In the genomic region with DNA sequence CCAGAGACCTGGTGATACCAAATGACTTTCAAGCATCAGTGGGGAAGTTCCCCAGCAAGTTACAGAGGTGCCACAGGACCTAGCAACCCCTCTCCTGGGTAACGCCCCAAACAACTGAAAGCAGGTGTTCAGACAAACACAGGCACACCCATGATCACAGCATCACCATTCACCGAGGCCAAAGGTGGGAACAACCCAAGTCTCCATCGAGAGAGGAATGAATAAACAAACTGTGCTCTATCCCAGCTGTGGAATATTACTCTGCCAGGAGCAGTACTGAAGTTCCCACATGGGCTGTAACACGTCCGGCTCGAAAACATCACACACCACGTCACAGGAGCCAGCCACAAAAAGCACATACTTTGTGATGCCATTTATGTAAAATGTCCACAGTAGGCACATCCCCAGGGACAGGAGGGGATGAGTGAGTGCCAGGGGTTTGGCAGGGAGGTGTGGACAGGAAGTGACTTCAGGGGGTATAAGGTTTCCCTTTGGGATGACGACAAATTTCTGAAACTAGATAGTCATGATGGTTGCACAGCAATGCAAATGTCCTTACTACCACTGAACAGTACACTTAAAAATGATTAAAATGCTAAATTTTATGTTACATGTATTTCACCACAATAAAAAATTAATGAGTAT, we compare ENCODE assay signal across 11 cellular contexts.
"Had no signal": no experiment of that assay in that cellular context is flagged by ENCODE, and none has a peak within 500 bp of the region (broad histone marks: within the 10 kb centered on the region; RNA-seq: fewer than 3 reads in every experiment).

No MANE protein-coding gene starts in this region.

- H3K27me3 ChIP-seq: ovary, upper lobe of left lung had no signal

- H3K9me3 ChIP-seq: ovary, upper lobe of left lung had no signal

- H3K27ac ChIP-seq: ovary, upper lobe of left lung had no signal

- H3K36me3 ChIP-seq: ovary, upper lobe of left lung had no signal

- DNase-seq: activated B cell treated with CpG ODN at 0.5 μM for 24 hours; activated CD4-positive, alpha-beta T cell treated with anti-CD3 and anti-CD28 coated beads, Interleukin-2, amount 10 ng/mL, durations not matched to agents 24 days and 14 days; activated CD8-positive, alpha-beta memory T cell treated with anti-CD3 and anti-CD28 coated beads for 24 hours; activated naive CD4-positive, alpha-beta T cell treated with anti-CD3 and anti-CD28 coated beads, Interleukin-2, amount 50 U/mL, for 16 hours; effector memory CD4-positive, alpha-beta T cell; mesendoderm; ovary; retina; stimulated activated CD4-positive, alpha-beta T cell treated with anti-CD3 and anti-CD28 coated beads, Interleukin-1b, Interleukin-23, amount 100 ng/mL, for 48 hours; stimulated activated naive CD4-positive, alpha-beta T cell had no signal

- H3K4me3 ChIP-seq: ovary, upper lobe of left lung had no signal
